Comparison of ENCODE assay signal across 29 cellular contexts in genomic region chr3:74861211-74861610, GRCh38.
"Had no signal": no experiment of that assay in that cellular context is flagged by ENCODE, and none has a peak within 500 bp of the region (broad histone marks: within the 10 kb centered on the region; RNA-seq: fewer than 3 reads in every experiment).

No MANE protein-coding gene starts in this region.

- H3K27me3 Mint-ChIP-seq: naive B cell; stimulated activated naive B cell treated with anti-CD40 and anti-IgM and Interleukin-4, amounts not matched to agents 10 μg/mL and 1 μg/mL and 100 μg/mL, for 72 hours had no signal

- H3K9me3 ChIP-seq: left lung, lower lobe of right lung, pancreas, prostate gland, stomach, testis, tibial artery, upper lobe of right lung had no signal

- H3K27ac Mint-ChIP-seq: immature natural killer cell; naive B cell; natural killer cell; nephron progenitor cell; stimulated activated naive B cell treated with anti-CD40 and anti-IgM and Interleukin-4, amounts not matched to agents 10 μg/mL and 1 μg/mL and 100 μg/mL, for 72 hours had no signal

- H3K27ac ChIP-seq: left lung, lower lobe of right lung, pancreas, prostate gland, skin epidermis, stomach, testis, tibial artery, upper lobe of right lung had no signal

- H3K4me3 ChIP-seq: left lung, lower lobe of right lung, pancreas, prostate gland, skin epidermis, stomach, testis, tibial artery, upper lobe of right lung had no signal

- H3K36me3 ChIP-seq: left lung, lower lobe of right lung, pancreas, prostate gland, stomach, tibial artery, upper lobe of right lung had no signal

- ATAC-seq: left colon; left lung; lower lobe of right lung; natural killer cell; pancreas; right cardiac atrium; sciatic nerve; stimulated activated naive B cell treated with anti-CD40 and anti-IgM and Interleukin-4, amounts not matched to agents 10 μg/mL and 1 μg/mL and 100 μg/mL, for 72 hours; stimulated activated naive CD8-positive, alpha-beta T cell treated with anti-CD3 and anti-CD28 coated beads, Interleukin-15, Interleukin-2, amounts not matched to agents 100 U/mL and 50 U/mL, for 24 hours; upper lobe of right lung had no signal

- H3K27me3 ChIP-seq: left lung, pancreas, stomach, testis, tibial artery, upper lobe of right lung had no signal

- H3K36me3 Mint-ChIP-seq: immature natural killer cell; naive B cell; natural killer cell; stimulated activated naive B cell treated with anti-CD40 and anti-IgM and Interleukin-4, amounts not matched to agents 10 μg/mL and 1 μg/mL and 100 μg/mL, for 72 hours had no signal

- DNase-seq: hippocampal formation; immature natural killer cell; kidney; left colon; left lung; lower lobe of right lung; mammary epithelial cell; mesenchymal stem cell; naive B cell; natural killer cell; nephron progenitor cell; pancreas; posterior cingulate gyrus; retina; right cardiac atrium; stimulated activated CD4-positive, alpha-beta T cell treated with anti-CD3 and anti-CD28 coated beads, Interleukin-12 subunit alpha, Interleukin-12 subunit beta, amount 100 ng/mL, for 4 hours; stimulated activated CD4-positive, alpha-beta T cell treated with anti-CD3 and anti-CD28 coated beads, Interleukin-15, amount 100 ng/mL, for 24 hours; stimulated activated CD4-positive, alpha-beta T cell treated with anti-CD3 and anti-CD28 coated beads, Interleukin-2, amount 100 ng/mL, for 24 hours; stimulated activated CD4-positive, alpha-beta T cell treated with anti-CD3 and anti-CD28 coated beads, Interleukin-4, amount 100 ng/mL, for 1 hour; stimulated activated naive B cell treated with anti-CD40 and anti-IgM and Interleukin-4, amounts not matched to agents 10 μg/mL and 1 μg/mL and 100 μg/mL, for 72 hours; stimulated activated naive CD8-positive, alpha-beta T cell treated with anti-CD3 and anti-CD28 coated beads, Interleukin-15, Interleukin-2, amounts not matched to agents 100 U/mL and 50 U/mL, for 24 hours; stomach; testis; tibial artery; trophoblast cell; upper lobe of right lung had no signal

- H3K4me1 ChIP-seq: left lung, lower lobe of right lung, pancreas, prostate gland, stomach, testis, tibial artery, upper lobe of right lung had no signal

- H3K4me3 Mint-ChIP-seq: immature natural killer cell; naive B cell; natural killer cell; nephron progenitor cell; stimulated activated naive B cell treated with anti-CD40 and anti-IgM and Interleukin-4, amounts not matched to agents 10 μg/mL and 1 μg/mL and 100 μg/mL, for 72 hours had no signal

- H3K4me1 Mint-ChIP-seq: immature natural killer cell; naive B cell; natural killer cell; nephron progenitor cell; stimulated activated naive B cell treated with anti-CD40 and anti-IgM and Interleukin-4, amounts not matched to agents 10 μg/mL and 1 μg/mL and 100 μg/mL, for 72 hours had no signal

- H3K9me3 Mint-ChIP-seq: nephron progenitor cell; stimulated activated naive B cell treated with anti-CD40 and anti-IgM and Interleukin-4, amounts not matched to agents 10 μg/mL and 1 μg/mL and 100 μg/mL, for 72 hours had no signal
